8 cellular contexts compared by ENCODE assay signal in the genomic region with DNA sequence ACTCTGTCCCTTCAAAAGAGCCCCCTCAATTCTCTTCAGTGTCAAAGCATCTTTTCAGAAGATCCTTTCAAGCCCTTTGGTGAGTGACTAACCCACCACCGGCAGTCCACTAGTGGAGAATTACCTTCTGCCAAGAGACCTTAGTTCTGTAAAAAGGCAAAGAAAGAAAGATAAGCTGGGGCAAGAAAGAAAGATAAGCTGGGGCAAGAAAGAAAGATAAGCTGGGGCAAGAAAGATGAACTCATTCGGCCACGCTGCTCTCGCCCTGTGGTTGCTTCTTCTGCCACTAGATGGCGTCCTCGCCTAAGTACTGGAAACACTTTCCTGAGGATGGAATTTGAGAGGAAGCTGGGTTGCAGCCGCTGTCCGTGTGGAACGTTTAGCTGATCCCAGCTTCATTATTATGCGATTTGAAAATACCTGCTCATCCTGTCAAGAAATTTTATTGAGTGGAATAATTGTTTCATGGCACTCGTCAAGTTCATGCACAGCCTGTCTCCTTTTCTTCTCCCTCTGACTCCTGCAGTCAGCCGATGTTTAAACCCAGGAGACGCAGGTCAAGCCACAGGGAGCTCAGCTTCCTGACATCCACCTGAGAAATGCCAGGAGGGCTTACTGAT. TPM values are rescaled to one million over a fixed set of nuclear protein-coding genes. Genes with fewer than 3 reads are reported as not detected.
DNase-seq lines count a peak whose midpoint lies in the region; ATAC-seq, FAIRE-seq and TF ChIP-seq lines count a peak whose summit lies in the region.

No MANE protein-coding gene starts in this region.

- POLR2A ChIA-PET in T-cell (lab: Charles Lee): interaction anchor here (0.6 to 1.2 kb wide), 8 partner anchors 11 to 1405 kb away, joined by 3 to 7 read pairs (median 4); partner anchors contain the start of genes AAK1 (in 1 of the 2), MCEE (in 1 of the 2) and NFU1 (in 1 of the 2)

- no peaks in the 10 kb centered on the region for H3K36me3 ChIP-seq in adrenal gland (replicated peaks in 1 of 2)
- H3K36me3 ChIP-seq in psoas muscle (ENCODE audit: insufficient read depth in 1 of 2, low read depth in 1 of 2): no peaks in the 10 kb centered on the region
- no peaks in the 10 kb centered on the region for H3K36me3 ChIP-seq in vagina

- TF ChIP-seq CTCF in adrenal gland (IDR thresholded peaks at IDR 0.05): peak; percentile 92 to 97 (median 96)
- TF ChIP-seq CTCF in psoas muscle (IDR thresholded peaks at IDR 0.05): peak; percentile 97
- peak; percentile 86 to 97 (median 97) for TF ChIP-seq CTCF in vagina (IDR thresholded peaks at IDR 0.05)

- no peak overlapping the region for H3K27ac ChIP-seq in adrenal gland
- no peak overlapping the region for H3K27ac ChIP-seq in psoas muscle
- H3K27ac ChIP-seq in vagina: no peak overlapping the region

- peak; percentile 98 for FAIRE-seq in H54 (lab: Jason Lieb, UNC)

- CTCF ChIA-PET in T-cell (lab: Charles Lee): interaction anchor here (0.6 to 5.3 kb wide), 45 partner anchors 8 to 578 kb away, joined by 3 to 191 read pairs (median 4); partner anchors contain the start of genes SNRNP27 (in 2 of the 2), ANXA4 (in 1 of the 2), FAM136A (in 1 of the 2) and GMCL1 (in 1 of the 2)

- H3K27me3 Mint-ChIP-seq in T-cell: no peaks in the 10 kb centered on the region

- peak overlapping the region; percentile 17 to 39 (median 21) for H3K4me3 Mint-ChIP-seq in T-cell

- no peaks in the 10 kb centered on the region for H3K36me3 Mint-ChIP-seq in T-cell

- H3K27me3 ChIP-seq in adrenal gland (no peaks in the 10 kb centered on the region), psoas muscle (ENCODE audit: insufficient read depth in 3 of 3, low read length in 2 of 3) (no peaks in the 10 kb centered on the region), vagina (no peaks in the 10 kb centered on the region)

- H3K27ac Mint-ChIP-seq in T-cell: no peak overlapping the region

- ATAC-seq in T-cell (replicated peaks in 1 of 4) (peak; percentile 82 to 86 (median 84)), left cardiac atrium (peak; percentile 86 to 92), psoas muscle (peak; percentile 90 to 97 (median 92))

- H3K9me3 ChIP-seq in adrenal gland (replicated peaks in 1 of 3) (no peaks in the 10 kb centered on the region), psoas muscle (no peaks in the 10 kb centered on the region), vagina (no peaks in the 10 kb centered on the region)

- H3K4me1 ChIP-seq in adrenal gland (replicated peaks in 1 of 2): peaks cover 0 to 4% of the 10 kb centered on the region in 2 donors
- no peaks in the 10 kb centered on the region for H3K4me1 ChIP-seq in psoas muscle
- no peaks in the 10 kb centered on the region for H3K4me1 ChIP-seq in vagina

- H3K4me3 ChIP-seq in adrenal gland: peak overlapping the region in 1 of 4 donors; percentile 25
- peak overlapping the region; percentile 45 for H3K4me3 ChIP-seq in psoas muscle
- peak overlapping the region in 1 of 2 donors; percentile 23 for H3K4me3 ChIP-seq in vagina

- H3K4me1 Mint-ChIP-seq in T-cell: peaks cover 0 to 6% (median 6%) of the 10 kb centered on the region in 3 donors

- no peaks in the 10 kb centered on the region for H3K9me3 Mint-ChIP-seq in T-cell

- TF ChIP-seq POLR2A in H54 (IDR thresholded peaks at IDR 0.05; ENCODE audit: low read depth, low read length) (no peak), adrenal gland (IDR thresholded peaks at IDR 0.05) (no peak), vagina (IDR thresholded peaks at IDR 0.05) (no peak)

- DNase-seq in COLO668 (lab: John Stamatoyannopoulos, UW; ENCODE audit: unreplicated experiment) (peak; percentile 84), H54 (ENCODE audit: insufficient read length, low spot score) (peak; percentile 49), NCI-H1417 treated with DMSO at 0.1 percent for 48 hours (lab: John Stamatoyannopoulos, UW) (peak; percentile 16), T-cell (peak; percentile 53 to 88 (median 76)), adrenal gland (peak; percentile 74 to 96 (median 88)), left cardiac atrium (peak; percentile 85), psoas muscle (peak; percentile 82 to 91), vagina (ENCODE audit: extremely low spot score in 2 of 2) (no peak)

- WGBS in adrenal gland, 4 donors: 2 to 6% (median 3%) methylated on average over 12 to 13 of the region's 13 CpGs
- WGBS in psoas muscle, 3 donors: 2 to 4% (median 2%) methylated on average over 13 of the region's 13 CpGs

- intact Hi-C loops in adrenal gland (cut with DNase I): loop anchor here (2.0 to 5.0 kb wide), 2 partner anchors 92 to 93 kb away; no protein-coding TSS in a partner anchor
- intact Hi-C loops in left cardiac atrium (cut with DNase I): loop anchor here in 1 of 2 donors (1.0 kb wide), 1 partner anchor 93 kb away; no protein-coding TSS in a partner anchor
- intact Hi-C loops in psoas muscle (cut with DNase I): loop anchor here (1.0 to 2.0 kb wide), 2 partner anchors 92 to 93 kb away; no protein-coding TSS in a partner anchor
- intact Hi-C loops in vagina (cut with DNase I): loop anchor here (5.0 kb wide), 1 partner anchor 93 kb away; no protein-coding TSS in a partner anchor

RNA-seq across cellular contexts. Expression of gene ANXA4, which starts 17.3 kb away (rescaled TPM):
- total RNA-seq in T-cell: 10 to 100 TPM; 10.4 to 27.6 (median 20.0) TPM
- 10 to 100 TPM; 27.2 to 57.4 (median 39.0) TPM for total RNA-seq in adrenal gland
- polyA plus RNA-seq in adrenal gland: 10 to 100 TPM; 20.6 to 34.5 (median 23.5) TPM
- 10 to 100 TPM; 41.3 to 50.4 TPM for total RNA-seq in left cardiac atrium
- total RNA-seq in psoas muscle: 10 to 100 TPM; 19.4 to 29.0 (median 23.4) TPM
- 10 to 100 TPM; 13.2 to 17.0 (median 13.2) TPM for polyA plus RNA-seq in psoas muscle
- total RNA-seq in vagina: 63.6 TPM

Comparison
In these comparisons a context has a peak if more than half of its experiments do, and no peak if none do; other contexts are left out.
1. DNase-seq: peak in COLO668 (single experiment), H54 (single experiment), NCI-H1417 treated with DMSO at 0.1 percent for 48 hours (single experiment), T-cell (34 of 34), adrenal gland (7 of 7), left cardiac atrium (single experiment) and psoas muscle (2 of 2); none in vagina (0 of 2).
2. Peak in every context shown above with its lines, with median percentiles within 50 percentile points of each other: ATAC-seq and CTCF ChIP-seq.